8 cellular contexts compared by ENCODE assay signal in genomic region chr12:1531654-1532366, GRCh38.
A peak's percentile ranks its signal among the peaks of the same experiment; 100 is the strongest.
DNase-seq lines count a peak whose midpoint lies in the region; ATAC-seq, FAIRE-seq and TF ChIP-seq lines count a peak whose summit lies in the region.

No MANE protein-coding gene starts in this region.

- H3K9me3 Mint-ChIP-seq in activated naive CD8-positive, alpha-beta T cell treated with anti-CD3 and anti-CD28 coated beads, Interleukin-2, amount 50 U/mL, for 24 hours, result no peaks in the 10 kb centered on the region
- H3K9me3 Mint-ChIP-seq in memory B cell, result no peaks in the 10 kb centered on the region

- no TSS peak for BruUV-seq in HepG2 (replicated peaks; lab: Mats Ljungman, UMichigan)

- peaks cover 74% of the 10 kb centered on the region for H3K27me3 Mint-ChIP-seq in activated naive CD8-positive, alpha-beta T cell treated with anti-CD3 and anti-CD28 coated beads, Interleukin-2, amount 50 U/mL, for 24 hours
- peaks cover 23% of the 10 kb centered on the region for H3K27me3 Mint-ChIP-seq in memory B cell

- no peaks in the 10 kb centered on the region for H3K9me3 ChIP-seq in HepG2 (ENCODE audit: low read length)
- H3K9me3 ChIP-seq in right lobe of liver, result no peaks in the 10 kb centered on the region
- H3K9me3 ChIP-seq in vagina, result no peaks in the 10 kb centered on the region

- H3K79me2 ChIP-seq in HepG2 (ENCODE audit: insufficient read depth, low read length), result no peaks in the 10 kb centered on the region

- H3K27ac ChIP-seq in HepG2 (ENCODE audit: extremely low read length, insufficient read depth, low read length) (no peak overlapping the region), right lobe of liver (no peak overlapping the region), vagina (no peak overlapping the region)

- WGBS in HepG2 (ENCODE audit: low lambda C conversion rate), result 45% methylated on average over 12 of the region's 26 CpGs
- WGBS in right lobe of liver (ENCODE audit: insufficient coverage, low coverage, low lambda C conversion rate, missing lambda C conversion rate), result 40% methylated on average over 4 of the region's 26 CpGs

- TF ChIP-seq CTCF in HepG2 (CRISPR knock-in tag; IDR thresholded peaks at IDR 0.05), result no peak
- TF ChIP-seq CTCF in right lobe of liver (IDR thresholded peaks at IDR 0.05), result no peak
- no peak for TF ChIP-seq CTCF in vagina (IDR thresholded peaks at IDR 0.05)

- FAIRE-seq in HepG2 (lab: Jason Lieb, UNC), result no peak

- H3K36me3 ChIP-seq in HepG2 (replicated peaks in 1 of 2; ENCODE audit: control insufficient read depth in 1 of 2, insufficient read depth in 2 of 2, low read length in 2 of 2) (no peaks in the 10 kb centered on the region), right lobe of liver (no peaks in the 10 kb centered on the region), vagina (no peaks in the 10 kb centered on the region)

- peak overlapping the region; percentile 70 for H3K4me2 ChIP-seq in HepG2 (ENCODE audit: low read depth, low read length)

- no peaks in the 10 kb centered on the region for H3K36me3 Mint-ChIP-seq in activated naive CD8-positive, alpha-beta T cell treated with anti-CD3 and anti-CD28 coated beads, Interleukin-2, amount 50 U/mL, for 24 hours (ENCODE audit: low read depth)
- no peaks in the 10 kb centered on the region for H3K36me3 Mint-ChIP-seq in memory B cell

- H3K27me3 ChIP-seq in HepG2 (ENCODE audit: control insufficient read depth in 1 of 2, insufficient read depth in 2 of 2, low read length in 2 of 2) (peaks cover 16 to 83% of the 10 kb centered on the region in 2 experiments; a peak in 4 of 5 replicates), right lobe of liver (peaks cover 0 to 8% of the 10 kb centered on the region in 2 donors), vagina (no peaks in the 10 kb centered on the region)

- intact Hi-C loops in HepG2 (cut with micrococcal nuclease; ENCODE audit: unreplicated experiment), result no loop called here
- intact Hi-C loops in right lobe of liver (cut with DNase I), result no loop called here
- intact Hi-C loops in vagina (cut with DNase I), result no loop called here

- no peak overlapping the region for H2AFZ ChIP-seq in HepG2 (ENCODE audit: low read length)

- TF ChIP-seq POLR2A in HepG2 (IDR thresholded peaks at IDR 0.05; ENCODE audit: insufficient read depth in 1 of 2, low read depth in 2 of 2, low read length in 2 of 2) (no peak), right lobe of liver (IDR thresholded peaks at IDR 0.05) (no peak), vagina (IDR thresholded peaks at IDR 0.05) (no peak)

- TF ChIP-seq EP300 in HepG2 (IDR thresholded peaks at IDR 0.05; ENCODE audit: low read depth in 2 of 2, low read length in 2 of 2) (no peak), HepG2 (CRISPR knock-in tag; IDR thresholded peaks at IDR 0.05; ENCODE audit: borderline replicate concordance) (no peak)

- no peak for TF ChIP-seq RAD21 in HepG2 (CRISPR knock-in tag; IDR thresholded peaks at IDR 0.05)

- no peak overlapping the region for H3K9ac ChIP-seq in HepG2 (ENCODE audit: insufficient read depth, low read depth, low read length)

- in situ Hi-C loops in HepG2 (cut with HindIII; ENCODE audit: extremely low pct_ligation_motif_present, low pct_unique_long_range_greater_than_20kb), result no loop called here

- no peaks in the 10 kb centered on the region for H4K20me1 ChIP-seq in HepG2 (ENCODE audit: insufficient read depth, low read length)

- peaks cover 37% of the 10 kb centered on the region for H3K4me1 Mint-ChIP-seq in activated naive CD8-positive, alpha-beta T cell treated with anti-CD3 and anti-CD28 coated beads, Interleukin-2, amount 50 U/mL, for 24 hours
- peaks cover 18% of the 10 kb centered on the region for H3K4me1 Mint-ChIP-seq in memory B cell

- H3K4me1 ChIP-seq in HepG2 (ENCODE audit: insufficient read depth, low read length), result peaks cover 20% of the 10 kb centered on the region
- peaks cover 0 to 6% (median 0%) of the 10 kb centered on the region in 4 donors for H3K4me1 ChIP-seq in right lobe of liver
- peaks cover 10% of the 10 kb centered on the region for H3K4me1 ChIP-seq in vagina

- POLR2A ChIA-PET in HepG2 (lab: Yijun Ruan, JAX), result no interaction called here

- no peak overlapping the region for H3K27ac Mint-ChIP-seq in activated naive CD8-positive, alpha-beta T cell treated with anti-CD3 and anti-CD28 coated beads, Interleukin-2, amount 50 U/mL, for 24 hours
- H3K27ac Mint-ChIP-seq in memory B cell, result no peak overlapping the region

- H3K4me3 Mint-ChIP-seq in activated naive CD8-positive, alpha-beta T cell treated with anti-CD3 and anti-CD28 coated beads, Interleukin-2, amount 50 U/mL, for 24 hours, result peak overlapping the region; percentile 52
- peak overlapping the region; percentile 74 for H3K4me3 Mint-ChIP-seq in memory B cell

- DNase-seq in HepG2 (ENCODE audit: low spot score) (no peak), right lobe of liver (no peak), memory B cell (ENCODE audit: low spot score in 2 of 2) (no peak), vagina (ENCODE audit: extremely low spot score in 2 of 2) (no peak), NOMO-1 treated with dmso at 0.1 percent for 144 hours (lab: John Stamatoyannopoulos, UW; ENCODE audit: unreplicated experiment) (no peak), KG1 (lab: John Stamatoyannopoulos, UW) (no peak)
- DNase-seq in activated naive CD8-positive, alpha-beta T cell treated with anti-CD3 and anti-CD28 coated beads, Interleukin-2, amount 50 U/mL, for 24 hours, result no peak

- no peak for ATAC-seq in HepG2
- ATAC-seq in right lobe of liver, result no peak
- ATAC-seq in activated naive CD8-positive, alpha-beta T cell treated with anti-CD3 and anti-CD28 coated beads, Interleukin-2, amount 50 U/mL, for 24 hours, result peak; percentile 11
- ATAC-seq in memory B cell (ENCODE audit: low read depth), result no peak
- ATAC-seq in GM21447 (IDR thresholded peaks at IDR 0.05; ENCODE audit: unreplicated experiment), result no peak

- CTCF ChIA-PET in HepG2 (lab: Yijun Ruan, JAX; ENCODE audit: low intra/inter-chr PET ratio, low total read pairs), result no interaction called here

- H3K4me3 ChIP-seq in HepG2 (replicated peaks in 1 of 3; ENCODE audit: insufficient read depth in 1 of 3, low read depth in 2 of 3, low read length in 3 of 3), result peak overlapping the region in 1 of 3 experiments; percentile 66; a peak in 1 of 6 replicates
- no peak overlapping the region for H3K4me3 ChIP-seq in right lobe of liver
- H3K4me3 ChIP-seq in vagina, result peak overlapping the region; percentile 55 to 60

TF ChIP-seq in HepG2, 621 proteins besides CTCF, POLR2A, EP300 and RAD21:
- TF ChIP-seq NFAT5 (CRISPR knock-in tag; IDR thresholded peaks at IDR 0.05), result no peak
- peak; percentile 90; the same call in 1 of the 2 replicates for TF ChIP-seq EZH2 (conservative IDR thresholded peaks at IDR 0.05; ENCODE audit: low read depth, low read length)

Comparison
In these comparisons a context has a peak if more than half of its experiments do, and no peak if none do; other contexts are left out.
1. H3K4me3 ChIP-seq: peak in vagina (2 of 2); none in right lobe of liver (0 of 3).